Comparison of ENCODE assay signal across 8 cellular contexts in genomic region chr22:24953294-24954113, GRCh38. TPM values are rescaled to one million over a fixed set of nuclear protein-coding genes. Genes with fewer than 3 reads are reported as not detected.
A peak's percentile ranks its signal among the peaks of the same experiment; 100 is the strongest.
DNase-seq lines count a peak whose midpoint lies in the region; ATAC-seq and TF ChIP-seq lines count a peak whose summit lies in the region.

No MANE protein-coding gene starts in this region.

- H3K27ac ChIP-seq in HUES64 (ENCODE audit: low read depth, low read length) (peak overlapping the region; percentile 76), adrenal gland (peak overlapping the region; percentile 85 to 96 (median 87)), iPS-20b (ENCODE audit: low read length) (peak overlapping the region; percentile 5)

- no peak for TF ChIP-seq CTCF in adrenal gland (IDR thresholded peaks at IDR 0.05)

- H3K36me3 ChIP-seq in HUES64 (ENCODE audit: insufficient read depth, low read length) (no peaks in the 10 kb centered on the region), adrenal gland (replicated peaks in 1 of 2) (no peaks in the 10 kb centered on the region), iPS-20b (ENCODE audit: insufficient read depth, low read depth, low read length) (no peaks in the 10 kb centered on the region)

- H3K9me3 ChIP-seq in HUES64 (ENCODE audit: insufficient read depth, low read depth, low read length) (no peaks in the 10 kb centered on the region), adrenal gland (replicated peaks in 1 of 3) (no peaks in the 10 kb centered on the region), iPS-20b (ENCODE audit: insufficient read depth, low read depth, low read length) (no peaks in the 10 kb centered on the region)

- no peak overlapping the region for H3K27ac Mint-ChIP-seq in stimulated activated effector memory CD8-positive, alpha-beta T cell treated with anti-CD3 and anti-CD28 coated beads, Interleukin-12 subunit alpha, Interleukin-12 subunit beta, amount 100 ng/mL, for 72 hours

- H3K36me3 Mint-ChIP-seq in stimulated activated effector memory CD8-positive, alpha-beta T cell treated with anti-CD3 and anti-CD28 coated beads, Interleukin-12 subunit alpha, Interleukin-12 subunit beta, amount 100 ng/mL, for 72 hours: peaks cover 6% of the 10 kb centered on the region

- H3K27me3 ChIP-seq in HUES64 (ENCODE audit: insufficient read depth, low read length): no peaks in the 10 kb centered on the region
- no peaks in the 10 kb centered on the region for H3K27me3 ChIP-seq in adrenal gland
- H3K27me3 ChIP-seq in iPS-20b (ENCODE audit: insufficient read depth, low read length): peaks cover 11% of the 10 kb centered on the region; the same call in 1 of the 2 replicates

- H3K4me1 ChIP-seq in HUES64 (ENCODE audit: insufficient read depth, low read length) (peaks cover 17% of the 10 kb centered on the region), adrenal gland (replicated peaks in 1 of 2) (peaks cover 23 to 24% of the 10 kb centered on the region in 2 donors), iPS-20b (ENCODE audit: insufficient read depth, low read length) (peaks cover 15% of the 10 kb centered on the region; the same call in 1 of the 2 replicates)

- intact Hi-C loops in adrenal gland (cut with DNase I): loop anchor here (2.0 to 5.0 kb wide), 3 partner anchors 74 to 95 kb away; no protein-coding TSS in a partner anchor

- H3K4me1 Mint-ChIP-seq in stimulated activated effector memory CD8-positive, alpha-beta T cell treated with anti-CD3 and anti-CD28 coated beads, Interleukin-12 subunit alpha, Interleukin-12 subunit beta, amount 100 ng/mL, for 72 hours: peaks cover 24% of the 10 kb centered on the region

- no peaks in the 10 kb centered on the region for H3K9me3 Mint-ChIP-seq in stimulated activated effector memory CD8-positive, alpha-beta T cell treated with anti-CD3 and anti-CD28 coated beads, Interleukin-12 subunit alpha, Interleukin-12 subunit beta, amount 100 ng/mL, for 72 hours

- H3K4me3 ChIP-seq in HUES64 (ENCODE audit: low read length) (peak overlapping the region; percentile 96), adrenal gland (peak overlapping the region; percentile 47 to 92 (median 68)), iPS-20b (ENCODE audit: low read length) (peak overlapping the region; percentile 95)

- ATAC-seq in stimulated activated effector memory CD8-positive, alpha-beta T cell treated with anti-CD3 and anti-CD28 coated beads, Interleukin-12 subunit alpha, Interleukin-12 subunit beta, amount 100 ng/mL, for 72 hours: no peak
- ATAC-seq in HG02870 (IDR thresholded peaks at IDR 0.05; ENCODE audit: unreplicated experiment) (no peak), GM18519 (IDR thresholded peaks at IDR 0.05; ENCODE audit: low FRiP score, unreplicated experiment) (no peak)

- DNase-seq in adrenal gland (peak; percentile 54 to 71 (median 58)), COLO829 (ENCODE audit: low spot score) (no peak), NCI-H1048 (lab: John Stamatoyannopoulos, UW) (no peak)
- no peak for DNase-seq in stimulated activated effector memory CD8-positive, alpha-beta T cell treated with anti-CD3 and anti-CD28 coated beads, Interleukin-12 subunit alpha, Interleukin-12 subunit beta, amount 100 ng/mL, for 72 hours (ENCODE audit: low spot score in 2 of 2)

- H3K9ac ChIP-seq in HUES64 (ENCODE audit: low read depth, low read length) (peak overlapping the region; percentile 97), iPS-20b (ENCODE audit: low read depth, low read length) (peak overlapping the region; percentile 89)

- H3K4me3 Mint-ChIP-seq in stimulated activated effector memory CD8-positive, alpha-beta T cell treated with anti-CD3 and anti-CD28 coated beads, Interleukin-12 subunit alpha, Interleukin-12 subunit beta, amount 100 ng/mL, for 72 hours: peak overlapping the region; percentile 81

- WGBS in HUES64: 4% methylated on average over 53 of the region's 53 CpGs
- 3 to 20% (median 7%) methylated on average over 6 to 52 of the region's 53 CpGs for WGBS in adrenal gland, 4 donors

- TF ChIP-seq POLR2A in adrenal gland (IDR thresholded peaks at IDR 0.05): no peak

RNA-seq across cellular contexts. Expression of gene KIAA1671, which starts 1.0 kb away (rescaled TPM):
- 7.7 TPM for polyA plus RNA-seq in HUES64 (2013, experiment 1 of 2)
- 8.5 TPM for polyA plus RNA-seq in HUES64 (2013, experiment 2 of 2)
- total RNA-seq in adrenal gland: 10 to 100 TPM; 33.9 to 71.0 (median 52.6) TPM
- 10 to 100 TPM in 2 of 3 donors, 1 to 10 TPM in 1; 5.3 to 40.5 (median 17.5) TPM for polyA plus RNA-seq in adrenal gland

RNA-seq across cellular contexts. Expression of gene LHFPL7, which starts 7.0 kb away (rescaled TPM):
- polyA plus RNA-seq in HUES64 (2013, experiment 1 of 2): not detected
- not detected for polyA plus RNA-seq in HUES64 (2013, experiment 2 of 2)
- not detected for total RNA-seq in adrenal gland
- not detected for polyA plus RNA-seq in adrenal gland

Comparison
In these comparisons a context has a peak if more than half of its experiments do, and no peak if none do; other contexts are left out.
1. H3K27ac ChIP-seq: peak in every context shown above with its lines; median percentile 87 in adrenal gland; 76 in HUES64; 5 in iPS-20b.
2. DNase-seq: peak in adrenal gland (7 of 7); none in stimulated activated effector memory CD8-positive, alpha-beta T cell treated with anti-CD3 and anti-CD28 coated beads, Interleukin-12 subunit alpha, Interleukin-12 subunit beta, amount 100 ng/mL, for 72 hours (0 of 2), COLO829 (single experiment) and NCI-H1048 (single experiment).
3. Peak in every context shown above with its lines, with median percentiles within 50 percentile points of each other: H3K4me3 ChIP-seq.